Comparison of ENCODE assay signal across 8 cellular contexts in the genomic region with DNA sequence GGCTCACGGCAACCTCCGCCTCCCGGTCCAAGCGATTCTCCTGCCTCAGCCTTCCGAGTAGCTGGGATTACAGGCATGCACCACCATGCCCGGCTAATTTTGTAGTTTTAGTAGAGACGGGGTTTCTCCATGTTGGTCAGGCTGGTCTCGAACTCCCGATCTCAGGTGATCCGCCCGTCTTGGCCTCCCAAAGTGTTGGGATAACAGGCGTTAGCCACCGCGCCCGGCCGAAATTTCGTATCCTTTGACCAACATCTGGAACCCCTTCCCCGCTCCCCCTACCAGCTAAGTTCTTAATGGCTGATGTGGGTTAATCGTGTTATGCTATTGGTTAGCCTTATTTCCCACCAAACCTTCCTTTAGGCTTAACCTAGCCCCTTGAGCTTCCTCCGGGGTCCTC.
DNase-seq lines count a peak whose midpoint lies in the region; ATAC-seq and TF ChIP-seq lines count a peak whose summit lies in the region.
"Not testable (repeated sequence)": the region's sequence is repeated elsewhere in the genome, so short reads cannot be mapped to it uniquely, and the experiment has no call there.

No MANE protein-coding gene starts in this region.

- peaks cover 89% of the 10 kb centered on the region for H3K4me1 Mint-ChIP-seq in activated naive CD8-positive, alpha-beta T cell treated with anti-CD3 and anti-CD28 coated beads, Interleukin-2, amount 50 U/mL, for 24 hours
- H3K4me1 Mint-ChIP-seq in naive thymus-derived CD4-positive, alpha-beta T cell = peaks cover 27 to 77% (median 64%) of the 10 kb centered on the region in 7 donors

- TF ChIP-seq CTCF in GM12875 (IDR thresholded peaks at IDR 0.05; ENCODE audit: borderline replicate concordance, insufficient read depth, low read depth, low read length); VCaP (conservative IDR thresholded peaks at IDR 0.05); uterus (IDR thresholded peaks at IDR 0.05): not testable (repeated sequence)

- CTCF ChIA-PET in naive thymus-derived CD4-positive, alpha-beta T cell (lab: Charles Lee) = interaction anchor here (0.6 to 4.0 kb wide), 9 partner anchors 15 to 239 kb away, joined by 3 to 65 read pairs (median 4); no protein-coding TSS in a partner anchor

- POLR2A ChIA-PET in naive thymus-derived CD4-positive, alpha-beta T cell (lab: Charles Lee) = interaction anchor here (0.5 to 10.7 kb wide), 14 partner anchors 15 to 622 kb away, joined by 3 to 210 read pairs (median 4); partner anchors contain the start of gene KLF13

- peak overlapping the region; percentile 57 for H3K4me3 Mint-ChIP-seq in activated naive CD8-positive, alpha-beta T cell treated with anti-CD3 and anti-CD28 coated beads, Interleukin-2, amount 50 U/mL, for 24 hours
- H3K4me3 Mint-ChIP-seq in naive thymus-derived CD4-positive, alpha-beta T cell = peak overlapping the region in 9 of 10 donors; percentile 65 to 87 (median 77)

- H3K9me3 Mint-ChIP-seq in activated naive CD8-positive, alpha-beta T cell treated with anti-CD3 and anti-CD28 coated beads, Interleukin-2, amount 50 U/mL, for 24 hours; naive thymus-derived CD4-positive, alpha-beta T cell: not testable (repeated sequence)

- DNase-seq in activated naive CD8-positive, alpha-beta T cell treated with anti-CD3 and anti-CD28 coated beads, Interleukin-2, amount 50 U/mL, for 24 hours; iPS DF 6.9 (ENCODE audit: low read depth, low spot score); naive thymus-derived CD4-positive, alpha-beta T cell; uterus: not testable (repeated sequence)

- H3K27ac ChIP-seq in VCaP (peak overlapping the region; percentile 67; the same call in 1 of the 2 replicates), uterus (peak overlapping the region; percentile 73 to 88)
- H3K27ac ChIP-seq in iPS DF 6.9 (ENCODE audit: low read length); skeletal muscle tissue (ENCODE audit: low read depth, low read length): not testable (repeated sequence)
- peak overlapping the region; percentile 64 for H3K27ac ChIP-seq in naive thymus-derived CD4-positive, alpha-beta T cell (ENCODE audit: low read depth, low read length)

- not testable (repeated sequence) for H3K27me3 ChIP-seq in endocrine pancreas (ENCODE audit: control insufficient read depth, insufficient read depth, low read length); iPS DF 6.9 (ENCODE audit: control insufficient read depth, insufficient read depth, low read length); naive thymus-derived CD4-positive, alpha-beta T cell (ENCODE audit: control insufficient read depth in 2 of 2, insufficient read depth in 2 of 2, low read length in 2 of 2); skeletal muscle tissue (ENCODE audit: control insufficient read depth in 3 of 3, insufficient read depth in 3 of 3, low read length in 3 of 3); uterus

- not testable (repeated sequence) for H3K36me3 ChIP-seq in endocrine pancreas (ENCODE audit: control insufficient read depth, insufficient read depth, low read length); iPS DF 6.9 (ENCODE audit: control insufficient read depth, insufficient read depth, low read length); naive thymus-derived CD4-positive, alpha-beta T cell (ENCODE audit: control insufficient read depth in 2 of 3, insufficient read depth in 3 of 3, low read length in 3 of 3); skeletal muscle tissue (ENCODE audit: control insufficient read depth in 3 of 3, insufficient read depth in 3 of 3, low read length in 3 of 3); uterus

- not testable (repeated sequence) for H3K9me3 ChIP-seq in endocrine pancreas (ENCODE audit: control insufficient read depth, low read length); iPS DF 6.9 (ENCODE audit: control insufficient read depth, insufficient read depth, low read length); naive thymus-derived CD4-positive, alpha-beta T cell (ENCODE audit: control insufficient read depth in 2 of 3, low read length in 3 of 3); skeletal muscle tissue (ENCODE audit: control insufficient read depth in 3 of 3, low read length in 3 of 3); uterus

- H3K4me1 ChIP-seq in endocrine pancreas (ENCODE audit: control insufficient read depth, insufficient read depth, low read length); iPS DF 6.9 (ENCODE audit: control insufficient read depth, insufficient read depth, low read length); uterus: not testable (repeated sequence)
- peaks cover 36 to 54% of the 10 kb centered on the region in 2 donors for H3K4me1 ChIP-seq in naive thymus-derived CD4-positive, alpha-beta T cell (ENCODE audit: control insufficient read depth in 2 of 2, insufficient read depth in 2 of 2, low read length in 2 of 2)
- H3K4me1 ChIP-seq in skeletal muscle tissue (ENCODE audit: control insufficient read depth in 3 of 3, insufficient read depth in 3 of 3, low read length in 3 of 3) = peaks cover 7 to 18% (median 15%) of the 10 kb centered on the region in 3 donors

- ATAC-seq in activated naive CD8-positive, alpha-beta T cell treated with anti-CD3 and anti-CD28 coated beads, Interleukin-2, amount 50 U/mL, for 24 hours; naive thymus-derived CD4-positive, alpha-beta T cell: not testable (repeated sequence)

- peak overlapping the region; percentile 58 for H3K4me3 ChIP-seq in GM12875 (ENCODE audit: low read depth, low read length)
- H3K4me3 ChIP-seq in endocrine pancreas (ENCODE audit: control insufficient read depth, insufficient read depth, low read length) = not testable (repeated sequence)
- H3K4me3 ChIP-seq in iPS DF 6.9 (ENCODE audit: low read length) = peak overlapping the region; percentile 35; the same call in 1 of the 2 replicates
- H3K4me3 ChIP-seq in naive thymus-derived CD4-positive, alpha-beta T cell (ENCODE audit: low read length) = peak overlapping the region; percentile 43
- H3K4me3 ChIP-seq in skeletal muscle tissue (ENCODE audit: low read length in 3 of 3) = peak overlapping the region; percentile 55 to 72 (median 71)
- H3K4me3 ChIP-seq in uterus = peak overlapping the region in 1 of 2 donors; percentile 35

- H3K27ac Mint-ChIP-seq in activated naive CD8-positive, alpha-beta T cell treated with anti-CD3 and anti-CD28 coated beads, Interleukin-2, amount 50 U/mL, for 24 hours = peak overlapping the region; percentile 27
- H3K27ac Mint-ChIP-seq in naive thymus-derived CD4-positive, alpha-beta T cell = peak overlapping the region; percentile 51 to 100 (median 90)

- WGBS in iPS DF 6.9 (ENCODE audit: insufficient coverage, insufficient read length) = no CpG with 5 or more reads among the region's 20 CpGs

- peak overlapping the region; percentile 30 for H3K9ac ChIP-seq in endocrine pancreas (ENCODE audit: control insufficient read depth, insufficient read depth, low read length)
- H3K9ac ChIP-seq in skeletal muscle tissue (ENCODE audit: low read depth in 1 of 3, low read length in 3 of 3) = peak overlapping the region; percentile 70 to 82 (median 71)

- H3K36me3 Mint-ChIP-seq in activated naive CD8-positive, alpha-beta T cell treated with anti-CD3 and anti-CD28 coated beads, Interleukin-2, amount 50 U/mL, for 24 hours (ENCODE audit: low read depth); naive thymus-derived CD4-positive, alpha-beta T cell: not testable (repeated sequence)

- intact Hi-C loops in naive thymus-derived CD4-positive, alpha-beta T cell (cut with micrococcal nuclease); uterus (cut with DNase I; ENCODE audit: low total_unique reads): not testable (repeated sequence)

- not testable (repeated sequence) for TF ChIP-seq POLR2A in uterus (IDR thresholded peaks at IDR 0.05)

- H3K27me3 Mint-ChIP-seq in activated naive CD8-positive, alpha-beta T cell treated with anti-CD3 and anti-CD28 coated beads, Interleukin-2, amount 50 U/mL, for 24 hours; naive thymus-derived CD4-positive, alpha-beta T cell: not testable (repeated sequence)
